6 cellular contexts compared by ENCODE assay signal in the genomic region with DNA sequence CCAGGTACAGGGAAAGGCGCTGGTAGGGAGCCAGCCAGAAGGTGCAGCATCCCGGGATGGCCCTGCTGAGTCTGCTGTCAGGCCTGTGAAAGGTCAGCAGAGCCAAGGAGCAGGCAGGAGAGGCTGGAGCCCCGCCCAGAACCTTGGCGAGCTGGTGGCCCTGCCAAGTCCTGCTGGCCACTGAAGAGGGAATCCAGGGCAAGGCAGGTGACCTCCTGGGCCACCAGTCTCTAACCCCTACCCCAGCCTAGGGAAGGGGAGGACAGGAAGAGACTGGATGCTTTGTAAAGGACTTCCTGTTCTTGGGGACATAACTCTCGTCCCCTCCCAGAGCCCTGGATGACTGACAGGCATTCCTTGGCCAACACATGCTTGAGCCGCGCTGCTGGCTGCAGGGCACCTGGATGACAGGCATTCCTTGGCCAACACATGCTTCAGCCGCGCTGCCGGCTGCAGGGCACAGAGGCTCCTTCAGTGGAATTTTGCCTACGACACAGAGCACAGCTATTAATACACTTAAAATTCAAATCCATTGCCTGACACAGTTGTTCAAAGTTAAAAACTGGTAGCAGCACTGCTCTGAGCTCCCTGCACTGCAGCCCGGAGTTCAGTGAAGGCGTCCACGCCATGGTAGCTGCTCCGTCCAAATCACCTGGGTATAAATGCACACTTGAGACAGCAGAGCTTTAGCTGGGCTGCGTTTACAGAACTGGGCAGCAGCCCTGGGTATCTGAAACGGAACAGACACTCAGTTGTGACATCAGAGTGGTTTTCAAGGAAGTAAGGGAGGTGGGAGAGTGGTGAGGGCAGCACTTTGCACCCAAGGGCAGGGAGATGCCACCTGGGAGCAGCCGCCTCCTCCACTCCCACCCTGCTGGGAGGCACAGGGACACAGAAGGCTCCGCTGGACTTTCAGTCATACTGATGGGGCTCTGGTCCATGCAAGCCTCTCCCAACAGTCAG. TPM values are rescaled to one million over a fixed set of nuclear protein-coding genes. Genes with fewer than 3 reads are reported as not detected.
DNase-seq lines count a peak whose midpoint lies in the region; ATAC-seq and TF ChIP-seq lines count a peak whose summit lies in the region.

No MANE protein-coding gene starts in this region.

- no peak overlapping the region for H3K27ac ChIP-seq in A673 (ENCODE audit: low read depth, low read length, poor library complexity, severe bottlenecking)

- CTCF ChIA-PET in A673 (lab: Charles Lee): no interaction called here

- H3K4me3 ChIP-seq in A673 (ENCODE audit: low read depth, low read length, poor library complexity, severe bottlenecking): peak overlapping the region; percentile 91
- peak overlapping the region; percentile 57 for H3K4me3 ChIP-seq in fibroblast of pulmonary artery (replicated peaks; ENCODE audit: low read depth, low read length)

- POLR2A ChIA-PET in A673 (lab: Charles Lee; ENCODE audit: low non-redundant PET): no interaction called here

- peaks cover 20% of the 10 kb centered on the region for H3K36me3 ChIP-seq in A673 (ENCODE audit: insufficient read depth, low read length, poor library complexity, severe bottlenecking)

- TF ChIP-seq CTCF in A673 (conservative IDR thresholded peaks at IDR 0.05; ENCODE audit: low read depth, low read length) (no peak), fibroblast of pulmonary artery (IDR thresholded peaks at IDR 0.05; ENCODE audit: low read length, missing control alignments) (no peak)

- BruUV-seq in A673 (replicated peaks; lab: Mats Ljungman, UMichigan): TSS peak; percentile 56

- no peak for ATAC-seq in HG02588 (IDR thresholded peaks at IDR 0.05; ENCODE audit: unreplicated experiment)
- ATAC-seq in HG03521 (IDR thresholded peaks at IDR 0.05; ENCODE audit: unreplicated experiment): no peak

- no peaks in the 10 kb centered on the region for H3K9me3 ChIP-seq in A673 (ENCODE audit: low read depth, low read length, poor library complexity, severe bottlenecking)

- intact Hi-C loops in A673 (cut with micrococcal nuclease; ENCODE audit: unreplicated experiment): loop anchor here (10.0 kb wide), 1 partner anchor 208 kb away; the partner anchor contains the start of gene ZNF598

- no peaks in the 10 kb centered on the region for H3K27me3 ChIP-seq in A673 (replicated peaks; ENCODE audit: insufficient read depth, low read depth, low read length, poor library complexity)

- H3K4me1 ChIP-seq in A673 (ENCODE audit: insufficient read depth, low read length, poor library complexity, severe bottlenecking): peaks cover 11% of the 10 kb centered on the region

- DNase-seq in A673 (ENCODE audit: low spot score) (no peak), MV-4-11 (lab: John Stamatoyannopoulos, UW) (peak; percentile 50), fibroblast of pulmonary artery (ENCODE audit: low read depth) (no peak), cortex of kidney (lab: John Stamatoyannopoulos, UW) (no peak)

RNA-seq across cellular contexts. Expression of gene BRICD5, which starts 2.0 kb away (rescaled TPM):
- total RNA-seq in A673 (2021): 16.0 and 18.6 TPM in 2 replicates

RNA-seq across cellular contexts. Expression of gene PGP, which starts 2.0 kb away (rescaled TPM):
- total RNA-seq in A673 (2021): 26.5 TPM in 2 replicates

RNA-seq across cellular contexts. Expression of gene MLST8, which starts 7.4 kb away (rescaled TPM):
- 58.3 and 58.8 TPM in 2 replicates for total RNA-seq in A673 (2021)

RNA-seq across cellular contexts. Expression of gene E4F1, which starts 10.7 kb away (rescaled TPM):
- total RNA-seq in A673 (2021): 36.0 and 41.6 TPM in 2 replicates

RNA-seq across cellular contexts. Expression of gene CASKIN1, which starts 16.2 kb away (rescaled TPM):
- total RNA-seq in A673 (2021): 1.1 and 3.8 TPM in 2 replicates
